In the genomic region with DNA sequence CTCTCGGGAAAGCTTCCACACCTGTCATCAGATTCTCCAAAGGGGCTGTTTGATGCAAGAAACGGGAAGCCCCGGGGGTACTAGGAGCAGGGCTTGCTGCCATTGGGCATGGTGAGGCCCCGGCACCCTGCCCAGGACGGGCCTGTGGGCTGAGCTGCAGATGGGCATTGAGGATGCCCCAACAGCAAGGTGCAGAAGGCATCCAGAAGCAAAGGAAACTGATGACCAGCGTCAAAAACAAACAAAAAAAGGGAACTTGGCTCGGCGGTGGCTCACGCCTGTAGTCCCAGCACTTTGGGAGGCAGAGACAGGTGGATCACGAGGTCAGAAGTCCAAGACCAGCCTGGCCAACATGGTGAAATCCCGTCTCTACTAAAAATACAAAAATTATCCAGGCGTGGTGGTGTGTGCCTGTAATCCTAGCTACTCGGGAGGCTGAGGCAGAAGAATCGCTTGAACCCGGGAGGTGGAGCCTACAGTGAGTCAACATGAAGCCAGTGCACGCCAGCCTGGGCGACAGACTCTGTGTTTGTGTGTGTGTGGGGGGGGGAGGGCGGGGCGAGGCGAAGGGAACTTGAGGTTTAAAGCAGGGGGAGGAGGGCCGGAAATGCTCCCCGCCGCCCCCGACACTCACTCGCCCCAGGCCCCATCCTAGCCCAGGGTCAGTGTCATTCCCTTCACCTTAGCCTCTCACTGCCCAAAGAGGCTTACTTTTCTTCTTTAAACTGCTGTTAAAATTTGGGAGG, we compare ENCODE assay signal across 8 cellular contexts. TPM values are rescaled to one million over a fixed set of nuclear protein-coding genes. Genes with fewer than 3 reads are reported as not detected.
DNase-seq lines count a peak whose midpoint lies in the region; ATAC-seq and TF ChIP-seq lines count a peak whose summit lies in the region.

No MANE protein-coding gene starts in this region.

- peak; percentile 70 for DNase-seq in activated CD4-positive, CD25-positive, alpha-beta regulatory T cell treated with anti-CD3 and anti-CD28 coated beads, Interleukin-2, amount 50 U/mL, for 72 hours
- DNase-seq in dorsolateral prefrontal cortex (peak in 1 of 10 donors; percentile 60), upper lobe of right lung (peak; percentile 72), NCI-H187 treated with DMSO at 0.1 percent for 48 hours (lab: John Stamatoyannopoulos, UW) (no peak), COLO668 (lab: John Stamatoyannopoulos, UW; ENCODE audit: unreplicated experiment) (no peak)

- H3K4me1 ChIP-seq in neutrophil (ENCODE audit: control insufficient read depth in 1 of 2, insufficient read depth in 1 of 2, low read depth in 1 of 2, low read length in 1 of 2) (peaks cover 47 to 57% of the 10 kb centered on the region in 2 experiments), upper lobe of right lung (peaks cover 31% of the 10 kb centered on the region)

- H3K9me3 ChIP-seq in neutrophil = no peaks in the 10 kb centered on the region
- no peaks in the 10 kb centered on the region for H3K9me3 ChIP-seq in upper lobe of right lung

- H3K27me3 ChIP-seq in dorsolateral prefrontal cortex = no peaks in the 10 kb centered on the region
- H3K27me3 ChIP-seq in neutrophil = no peaks in the 10 kb centered on the region
- H3K27me3 ChIP-seq in upper lobe of right lung = no peaks in the 10 kb centered on the region

- intact Hi-C loops in dorsolateral prefrontal cortex (cut with DNase I) (loop anchor here (2.0 to 5.0 kb wide), 4 partner anchors 41 to 79 kb away; a partner anchor contains a TSS), upper lobe of right lung (cut with DNase I) (no loop called here)

- H3K27ac ChIP-seq in dorsolateral prefrontal cortex (peak overlapping the region; percentile 6 to 96 (median 87)), neutrophil (peak overlapping the region; percentile 100), upper lobe of right lung (peak overlapping the region; percentile 76)

- no peak for TF ChIP-seq CTCF in dorsolateral prefrontal cortex (IDR thresholded peaks at IDR 0.05 in 54 of 56, conservative IDR thresholded peaks at IDR 0.05 in 2 of 56; ENCODE audit: low read depth in 1 of 56, partially characterized antibody in 56 of 56)
- TF ChIP-seq CTCF in neutrophil (IDR thresholded peaks at IDR 0.05) = no peak
- no peak for TF ChIP-seq CTCF in upper lobe of right lung (IDR thresholded peaks at IDR 0.05)

- ATAC-seq in HG03175 (IDR thresholded peaks at IDR 0.05; ENCODE audit: unreplicated experiment) (peak; percentile 13), upper lobe of right lung (peak; percentile 13), HG03139 (IDR thresholded peaks at IDR 0.05; ENCODE audit: unreplicated experiment) (no peak)

- H3K36me3 ChIP-seq in neutrophil = peaks cover 58% of the 10 kb centered on the region
- peaks cover 33% of the 10 kb centered on the region for H3K36me3 ChIP-seq in upper lobe of right lung

- peak overlapping the region in 57 of 59 donors; percentile 1 to 72 (median 57) for H3K4me3 ChIP-seq in dorsolateral prefrontal cortex
- H3K4me3 ChIP-seq in neutrophil (ENCODE audit: low read depth in 1 of 2, low read length in 1 of 2) = peak overlapping the region; percentile 73 to 98
- peak overlapping the region; percentile 57 for H3K4me3 ChIP-seq in upper lobe of right lung

RNA-seq across cellular contexts. Expression of a gene that starts 1.7 kb away (rescaled TPM):
- total RNA-seq in dorsolateral prefrontal cortex (10 to 100 TPM; 12.5 to 37.7 (median 23.8) TPM), upper lobe of right lung (22.9 TPM)

RNA-seq across cellular contexts. Expression of a gene that starts 39.9 kb away (rescaled TPM):
- 100 to 1,000 TPM in 3 of 120 experiments, 10 to 100 TPM in 117; 47.3 to 105 (median 79.1) TPM for total RNA-seq in dorsolateral prefrontal cortex
- total RNA-seq in upper lobe of right lung = 30.2 TPM

Comparison
In these comparisons a context has a peak if more than half of its experiments do, and no peak if none do; other contexts are left out.
1. DNase-seq: peak in activated CD4-positive, CD25-positive, alpha-beta regulatory T cell treated with anti-CD3 and anti-CD28 coated beads, Interleukin-2, amount 50 U/mL, for 72 hours (single experiment) and upper lobe of right lung (single experiment); none in NCI-H187 treated with DMSO at 0.1 percent for 48 hours (single experiment) and COLO668 (single experiment).
2. Peak in every context shown above with its lines, with median percentiles within 50 percentile points of each other: H3K27ac ChIP-seq and H3K4me3 ChIP-seq.